ENCODE assay signal across 9 cellular contexts in the genomic region with DNA sequence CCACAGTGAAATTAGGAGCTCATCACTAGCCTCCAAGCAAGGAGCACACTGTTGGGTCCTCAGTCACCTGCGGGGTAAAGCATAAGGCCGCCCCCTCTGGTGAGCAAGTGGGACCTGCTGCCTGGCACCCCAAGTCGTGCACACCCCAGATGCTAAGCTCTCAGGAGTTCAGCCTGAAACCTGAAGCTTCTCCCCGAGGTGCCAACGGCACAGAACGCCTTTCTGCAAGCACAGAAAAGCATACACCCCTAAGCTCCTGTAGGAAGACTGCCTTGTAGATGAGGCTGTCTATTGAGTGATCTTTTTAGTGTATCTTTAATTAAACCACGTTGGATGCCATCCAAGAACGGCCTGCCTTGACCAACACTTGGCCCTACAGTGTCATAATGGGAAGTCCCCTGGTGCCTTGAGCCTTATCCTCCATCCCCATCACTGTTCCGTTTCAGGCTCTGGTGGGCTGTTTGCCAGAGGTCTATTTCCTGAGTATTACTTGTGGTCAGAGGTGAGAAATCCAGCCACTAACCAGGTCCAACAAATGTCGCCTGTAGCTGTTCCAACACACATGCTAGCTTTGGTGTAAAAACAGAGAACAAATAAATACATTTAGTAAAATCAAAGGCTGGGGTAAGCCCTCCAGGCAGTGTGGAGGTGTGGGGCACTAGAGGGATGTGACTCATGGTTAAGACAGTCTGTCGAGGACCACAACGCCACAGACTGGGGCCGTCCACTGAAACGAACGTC. TPM values are rescaled to one million over a fixed set of nuclear protein-coding genes. Genes with fewer than 3 reads are reported as not detected.
DNase-seq lines count a peak whose midpoint lies in the region; ATAC-seq lines count a peak whose summit lies in the region.
"Had no signal": no experiment of that assay in that cellular context is flagged by ENCODE, and none has a peak within 500 bp of the region (broad histone marks: within the 10 kb centered on the region; RNA-seq: fewer than 3 reads in every experiment).

No MANE protein-coding gene starts in this region.

- no peaks in the 10 kb centered on the region for H3K9me3 Mint-ChIP-seq in activated CD4-positive, alpha-beta T cell treated with anti-CD3 and anti-CD28 coated beads for 36 hours (ENCODE audit: low read depth)
- no peaks in the 10 kb centered on the region for H3K9me3 Mint-ChIP-seq in activated CD4-positive, alpha-beta T cell treated with anti-CD3 and anti-CD28 coated beads, Interleukin-2, amount 10 ng/mL, durations not matched to agents 7 days and 5 days
- H3K9me3 Mint-ChIP-seq in stimulated activated effector memory CD8-positive, alpha-beta T cell treated with anti-CD3 and anti-CD28 coated beads, Interleukin-12 subunit alpha, Interleukin-12 subunit beta, amount 100 ng/mL, for 72 hours: no peaks in the 10 kb centered on the region

- ATAC-seq in activated CD4-positive, alpha-beta T cell treated with anti-CD3 and anti-CD28 coated beads for 36 hours: no peak
- ATAC-seq in stimulated activated effector memory CD8-positive, alpha-beta T cell treated with anti-CD3 and anti-CD28 coated beads, Interleukin-12 subunit alpha, Interleukin-12 subunit beta, amount 100 ng/mL, for 72 hours: peak; percentile 53
- ATAC-seq in HG03469 (IDR thresholded peaks at IDR 0.05; ENCODE audit: unreplicated experiment): no peak

- POLR2A ChIA-PET in activated CD4-positive, alpha-beta T cell treated with anti-CD3 and anti-CD28 coated beads for 36 hours (lab: Charles Lee): no interaction called here
- POLR2A ChIA-PET in activated CD4-positive, alpha-beta T cell treated with anti-CD3 and anti-CD28 coated beads, Interleukin-2, amount 10 ng/mL, durations not matched to agents 7 days and 5 days (lab: Charles Lee): no interaction called here

- H3K9me3 ChIP-seq in SJCRH30 (replicated peaks): no peaks in the 10 kb centered on the region

- H3K27ac Mint-ChIP-seq in activated CD4-positive, alpha-beta T cell treated with anti-CD3 and anti-CD28 coated beads for 36 hours: no peak overlapping the region
- H3K27ac Mint-ChIP-seq in activated CD4-positive, alpha-beta T cell treated with anti-CD3 and anti-CD28 coated beads, Interleukin-2, amount 10 ng/mL, durations not matched to agents 7 days and 5 days: no peak overlapping the region
- no peak overlapping the region for H3K27ac Mint-ChIP-seq in stimulated activated effector memory CD8-positive, alpha-beta T cell treated with anti-CD3 and anti-CD28 coated beads, Interleukin-12 subunit alpha, Interleukin-12 subunit beta, amount 100 ng/mL, for 72 hours

- no peak overlapping the region for H3K27ac ChIP-seq in SJCRH30

- peaks cover 7% of the 10 kb centered on the region for H3K4me1 Mint-ChIP-seq in activated CD4-positive, alpha-beta T cell treated with anti-CD3 and anti-CD28 coated beads for 36 hours
- H3K4me1 Mint-ChIP-seq in activated CD4-positive, alpha-beta T cell treated with anti-CD3 and anti-CD28 coated beads, Interleukin-2, amount 10 ng/mL, durations not matched to agents 7 days and 5 days: peaks cover 38% of the 10 kb centered on the region
- H3K4me1 Mint-ChIP-seq in stimulated activated effector memory CD8-positive, alpha-beta T cell treated with anti-CD3 and anti-CD28 coated beads, Interleukin-12 subunit alpha, Interleukin-12 subunit beta, amount 100 ng/mL, for 72 hours: peaks cover 10% of the 10 kb centered on the region

- H3K4me1 ChIP-seq in SJCRH30: peaks cover 10% of the 10 kb centered on the region; the same call in 1 of the 2 replicates

- H3K36me3 ChIP-seq in SJCRH30: no peaks in the 10 kb centered on the region

- CTCF ChIA-PET in activated CD4-positive, alpha-beta T cell treated with anti-CD3 and anti-CD28 coated beads for 36 hours (lab: Charles Lee): interaction anchor here (0.8 to 1.3 kb wide), 2 partner anchors 153 to 426 kb away, joined by 3 to 4 read pairs; no protein-coding TSS in a partner anchor
- CTCF ChIA-PET in activated CD4-positive, alpha-beta T cell treated with anti-CD3 and anti-CD28 coated beads, Interleukin-2, amount 10 ng/mL, durations not matched to agents 7 days and 5 days (lab: Charles Lee): interaction anchor here (0.6 to 1.1 kb wide), 4 partner anchors 10 to 1100 kb away, joined by 3 to 4 read pairs (median 3); no protein-coding TSS in a partner anchor

- H3K27me3 ChIP-seq in SJCRH30: no peaks in the 10 kb centered on the region

- DNase-seq in activated CD4-positive, alpha-beta T cell treated with anti-CD3 and anti-CD28 coated beads for 36 hours: peak; percentile 9
- no peak for DNase-seq in activated CD4-positive, alpha-beta T cell treated with anti-CD3 and anti-CD28 coated beads, Interleukin-2, amount 10 ng/mL, durations not matched to agents 7 days and 5 days
- DNase-seq in SJCRH30: peak; percentile 40 to 60
- peak; percentile 6 for DNase-seq in foreskin melanocyte
- no peak for DNase-seq in stimulated activated effector memory CD8-positive, alpha-beta T cell treated with anti-CD3 and anti-CD28 coated beads, Interleukin-12 subunit alpha, Interleukin-12 subunit beta, amount 100 ng/mL, for 72 hours (ENCODE audit: low spot score in 2 of 2)
- DNase-seq in activated CD4-positive, alpha-beta T cell treated with anti-CD3 and anti-CD28 coated beads for 48 hours: no peak
- DNase-seq in SIG-M5 treated with dmso at 0.1 percent for 504 hours (lab: John Stamatoyannopoulos, UW; ENCODE audit: unreplicated experiment): no peak
- DNase-seq: activated CD4-positive, alpha-beta T cell treated with anti-CD3 and anti-CD28 coated beads for 1 hour had no signal

- peaks cover 21% of the 10 kb centered on the region for H3K27me3 Mint-ChIP-seq in activated CD4-positive, alpha-beta T cell treated with anti-CD3 and anti-CD28 coated beads for 36 hours
- peaks cover 21% of the 10 kb centered on the region for H3K27me3 Mint-ChIP-seq in activated CD4-positive, alpha-beta T cell treated with anti-CD3 and anti-CD28 coated beads, Interleukin-2, amount 10 ng/mL, durations not matched to agents 7 days and 5 days

- H3K4me3 Mint-ChIP-seq in activated CD4-positive, alpha-beta T cell treated with anti-CD3 and anti-CD28 coated beads for 36 hours: no peak overlapping the region
- no peak overlapping the region for H3K4me3 Mint-ChIP-seq in activated CD4-positive, alpha-beta T cell treated with anti-CD3 and anti-CD28 coated beads, Interleukin-2, amount 10 ng/mL, durations not matched to agents 7 days and 5 days
- H3K4me3 Mint-ChIP-seq in stimulated activated effector memory CD8-positive, alpha-beta T cell treated with anti-CD3 and anti-CD28 coated beads, Interleukin-12 subunit alpha, Interleukin-12 subunit beta, amount 100 ng/mL, for 72 hours: no peak overlapping the region

- intact Hi-C loops in activated CD4-positive, alpha-beta T cell treated with anti-CD3 and anti-CD28 coated beads for 36 hours (cut with DNase I, micrococcal nuclease): loop anchor here in 1 of 2 experiments (10.0 kb wide), 2 partner anchors 151 to 261 kb away; no protein-coding TSS in a partner anchor

- H3K36me3 Mint-ChIP-seq in activated CD4-positive, alpha-beta T cell treated with anti-CD3 and anti-CD28 coated beads for 36 hours (ENCODE audit: low read depth): no peaks in the 10 kb centered on the region
- H3K36me3 Mint-ChIP-seq in activated CD4-positive, alpha-beta T cell treated with anti-CD3 and anti-CD28 coated beads, Interleukin-2, amount 10 ng/mL, durations not matched to agents 7 days and 5 days (ENCODE audit: low read depth): no peaks in the 10 kb centered on the region
- no peaks in the 10 kb centered on the region for H3K36me3 Mint-ChIP-seq in stimulated activated effector memory CD8-positive, alpha-beta T cell treated with anti-CD3 and anti-CD28 coated beads, Interleukin-12 subunit alpha, Interleukin-12 subunit beta, amount 100 ng/mL, for 72 hours

- no peak overlapping the region for H3K4me3 ChIP-seq in SJCRH30

RNA-seq across cellular contexts. Expression of a gene that starts 44.8 kb away (rescaled TPM):
- not detected for total RNA-seq in activated CD4-positive, alpha-beta T cell treated with anti-CD3 and anti-CD28 coated beads for 36 hours
- total RNA-seq in activated CD4-positive, alpha-beta T cell treated with anti-CD3 and anti-CD28 coated beads, Interleukin-2, amount 10 ng/mL, durations not matched to agents 7 days and 5 days: not detected
- not detected in 2 replicates for total RNA-seq in SJCRH30 (2014; rRNA removed; shearing (Covaris generic))

Comparison
In these comparisons a context has a peak if more than half of its experiments do, and no peak if none do; other contexts are left out.
1. DNase-seq: peak in activated CD4-positive, alpha-beta T cell treated with anti-CD3 and anti-CD28 coated beads for 36 hours (single experiment), SJCRH30 (2 of 2) and foreskin melanocyte (single experiment); none in activated CD4-positive, alpha-beta T cell treated with anti-CD3 and anti-CD28 coated beads, Interleukin-2, amount 10 ng/mL, durations not matched to agents 7 days and 5 days (single experiment), stimulated activated effector memory CD8-positive, alpha-beta T cell treated with anti-CD3 and anti-CD28 coated beads, Interleukin-12 subunit alpha, Interleukin-12 subunit beta, amount 100 ng/mL, for 72 hours (0 of 2), activated CD4-positive, alpha-beta T cell treated with anti-CD3 and anti-CD28 coated beads for 48 hours (single experiment) and SIG-M5 treated with dmso at 0.1 percent for 504 hours (single experiment).